In genomic region chr6:12935637-12936036, GRCh38 we compare ENCODE assay signal across 23 cellular contexts.
"Had no signal": no experiment of that assay in that cellular context is flagged by ENCODE, and none has a peak within 500 bp of the region (broad histone marks: within the 10 kb centered on the region; RNA-seq: fewer than 3 reads in every experiment).

No MANE protein-coding gene starts in this region.

- DNase-seq: activated CD4-positive, alpha-beta T cell treated with anti-CD3 and anti-CD28 coated beads for 48 hours; activated CD4-positive, alpha-beta T cell treated with anti-CD3 and anti-CD28 coated beads, Interleukin-2, amount 50 U/mL, for 48 hours; activated CD4-positive, CD25-positive, alpha-beta regulatory T cell treated with anti-CD3 and anti-CD28 coated beads, Interleukin-2, amount 50 U/mL, for 72 hours; activated CD8-positive, alpha-beta memory T cell treated with anti-CD3 and anti-CD28 coated beads for 24 hours; activated gamma-delta T cell; activated naive CD4-positive, alpha-beta T cell treated with anti-CD3 and anti-CD28 coated beads for 36 hours; activated T-cell treated with anti-CD3 and anti-CD28 coated beads, Interleukin-2, amount 50 U/mL, for 48 hours; amygdala; NCI-H1105; NCI-H187 treated with DMSO at 0.1 percent for 48 hours; NCI-H2081 treated with DMSO at 0.1 percent for 48 hours; NCI-H2227 treated with DMSO at 0.1 percent for 48 hours; NCI-H446 treated with DMSO at 0.1 percent for 48 hours; NCI-H524 treated with DMSO at 0.1 percent for 48 hours; NCI-H774; SIG-M5; T-helper 17 cell; T-helper 9 cell had no signal

- H3K27ac Mint-ChIP-seq: activated naive CD4-positive, alpha-beta T cell treated with anti-CD3 and anti-CD28 coated beads for 36 hours; activated naive CD8-positive, alpha-beta T cell; activated T-helper 17 cell treated with anti-CD3 and anti-CD28 coated beads, Interleukin-2, amount 50 U/mL, for 72 hours; brain; T-helper 17 cell; WTC11 had no signal

- H3K9me3 Mint-ChIP-seq: activated naive CD4-positive, alpha-beta T cell treated with anti-CD3 and anti-CD28 coated beads for 36 hours; activated T-helper 17 cell treated with anti-CD3 and anti-CD28 coated beads, Interleukin-2, amount 50 U/mL, for 72 hours; brain; central memory CD8-positive, alpha-beta T cell had no signal

- H3K4me1 Mint-ChIP-seq: activated T-helper 17 cell treated with anti-CD3 and anti-CD28 coated beads, Interleukin-2, amount 50 U/mL, for 72 hours; brain; central memory CD8-positive, alpha-beta T cell; T-helper 17 cell had no signal

- ATAC-seq: activated T-helper 17 cell treated with anti-CD3 and anti-CD28 coated beads, Interleukin-2, amount 50 U/mL, for 72 hours; T-helper 17 cell; WTC11 had no signal

- H3K4me3 Mint-ChIP-seq: activated naive CD4-positive, alpha-beta T cell treated with anti-CD3 and anti-CD28 coated beads for 36 hours; activated naive CD8-positive, alpha-beta T cell; activated T-helper 17 cell treated with anti-CD3 and anti-CD28 coated beads, Interleukin-2, amount 50 U/mL, for 72 hours; brain; central memory CD8-positive, alpha-beta T cell; T-helper 17 cell; WTC11 had no signal

- H3K36me3 Mint-ChIP-seq: activated naive CD8-positive, alpha-beta T cell; WTC11 had no signal
